27 cellular contexts compared by ENCODE assay signal in genomic region chr3:49889296-49889695, GRCh38. TPM values are rescaled to one million over a fixed set of nuclear protein-coding genes. Genes with fewer than 3 reads are reported as not detected.
"Had no signal": no experiment of that assay in that cellular context is flagged by ENCODE, and none has a peak within 500 bp of the region (broad histone marks: within the 10 kb centered on the region; RNA-seq: fewer than 3 reads in every experiment).

No MANE protein-coding gene starts in this region.

- H3K4me3 ChIP-seq: left lung, lower lobe of right lung, ovary, right atrium auricular region, right lobe of liver, smooth muscle cell, suprapubic skin, thoracic aorta, tibial artery, upper lobe of right lung had no signal

- H3K9me3 ChIP-seq: left lung, lower lobe of right lung, neutrophil, ovary, right atrium auricular region, right lobe of liver, suprapubic skin, thoracic aorta, tibial artery, upper lobe of right lung had no signal

- H3K27me3 ChIP-seq: left lung, neutrophil, ovary, right atrium auricular region, right lobe of liver, suprapubic skin, tibial artery, upper lobe of right lung had no signal

- H3K36me3 ChIP-seq: neutrophil, ovary, right atrium auricular region, right lobe of liver, thoracic aorta, tibial artery, upper lobe of right lung had no signal

- H3K4me2 ChIP-seq: smooth muscle cell had no signal

- DNase-seq: hippocampal formation; kidney glomerular epithelial cell; left cardiac atrium; left lung; lower lobe of right lung; mammary epithelial cell; mesenchymal stem cell; naive B cell; natural killer cell; occipital lobe; ovary; right lobe of liver; stimulated activated CD4-positive, alpha-beta T cell treated with anti-CD3 and anti-CD28 coated beads, Interleukin-1b, Interleukin-23, amount 100 ng/mL, for 48 hours; stimulated activated CD4-positive, alpha-beta T cell treated with anti-CD3 and anti-CD28 coated beads, Interleukin-4, amount 100 ng/mL, for 1 hour; stimulated activated naive CD4-positive, alpha-beta T cell; tibial artery; trophoblast cell; upper lobe of right lung had no signal

- H3K4me1 ChIP-seq: left lung, lower lobe of right lung, right atrium auricular region, right lobe of liver, suprapubic skin, tibial artery, upper lobe of right lung had no signal

- H3K27ac ChIP-seq: left lung, lower lobe of right lung, neutrophil, ovary, right atrium auricular region, right lobe of liver, suprapubic skin, thoracic aorta, tibial artery, upper lobe of right lung had no signal

- ATAC-seq: left cardiac atrium, left lung, lower lobe of right lung had no signal

RNA-seq across cellular contexts. Expression of gene CAMKV, which starts 19.6 kb away (rescaled TPM):
- total RNA-seq: left cardiac atrium, left lung, liver, lower lobe of right lung, natural killer cell, right atrium auricular region, right lobe of liver, skeletal muscle tissue, smooth muscle cell, subcutaneous adipose tissue, thoracic aorta, upper lobe of right lung had no signal
- polyA plus RNA-seq: keratinocyte, liver, ovary, smooth muscle cell had no signal
